15 cellular contexts compared by ENCODE assay signal in the genomic region with DNA sequence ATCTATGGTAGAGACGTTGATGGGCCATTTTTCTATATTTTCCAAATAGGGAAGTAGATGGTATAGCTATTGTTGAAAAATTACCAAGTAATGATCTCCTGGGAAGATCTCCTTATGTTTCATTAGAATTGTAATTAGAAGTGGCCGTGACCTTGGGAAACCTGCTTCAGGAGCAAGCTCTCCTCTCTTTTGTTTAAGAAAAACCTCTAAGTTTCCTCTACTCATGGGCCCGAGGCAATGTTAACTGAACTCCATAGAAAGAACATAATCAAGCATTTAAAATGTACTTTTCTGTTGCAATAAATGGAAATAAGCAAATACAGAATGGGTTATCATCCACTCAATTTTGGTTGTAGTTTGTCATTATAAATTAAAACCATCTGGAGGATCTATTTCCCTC.
A peak's percentile ranks its signal among the peaks of the same experiment; 100 is the strongest.
DNase-seq lines count a peak whose midpoint lies in the region; ATAC-seq and TF ChIP-seq lines count a peak whose summit lies in the region.
"Had no signal": no experiment of that assay in that cellular context is flagged by ENCODE, and none has a peak within 500 bp of the region (broad histone marks: within the 10 kb centered on the region; RNA-seq: fewer than 3 reads in every experiment).

No MANE protein-coding gene starts in this region.

- no peaks in the 10 kb centered on the region for H3K27me3 ChIP-seq in ascending aorta
- no peaks in the 10 kb centered on the region for H3K27me3 ChIP-seq in osteoblast (ENCODE audit: insufficient read depth, low read length)
- no peaks in the 10 kb centered on the region for H3K27me3 ChIP-seq in adrenal gland
- H3K27me3 ChIP-seq: BLaER1 had no signal

- DNase-seq in RPMI7951 (ENCODE audit: low read depth) (peak; percentile 10), ascending aorta (ENCODE audit: low spot score in 2 of 2) (no peak), osteoblast (ENCODE audit: insufficient read length, low spot score, missing footprints) (no peak), activated gamma-delta T cell treated with Interleukin-2 at 50 U/mL for 16 hours (no peak), adrenal gland (no peak)
- no peak for DNase-seq in stimulated activated CD4-positive, alpha-beta T cell treated with anti-CD3 and anti-CD28 coated beads, Interleukin-4, amount 100 ng/mL, for 24 hours
- DNase-seq: 8988T; CD4-positive, alpha-beta memory T cell; DMS153; DMS79; GF-D8 had no signal

- H3K4me1 ChIP-seq in ascending aorta (peaks cover 0 to 18% of the 10 kb centered on the region in 2 donors), osteoblast (ENCODE audit: insufficient read depth, low read length) (peaks cover 21% of the 10 kb centered on the region), adrenal gland (replicated peaks in 1 of 2) (no peaks in the 10 kb centered on the region)
- H3K4me1 ChIP-seq: BLaER1 had no signal

- TF ChIP-seq CTCF in ascending aorta (IDR thresholded peaks at IDR 0.05) = no peak
- TF ChIP-seq CTCF in osteoblast (IDR thresholded peaks at IDR 0.05; ENCODE audit: extremely low read depth, low read depth, low read length) = no peak
- no peak for TF ChIP-seq CTCF in adrenal gland (IDR thresholded peaks at IDR 0.05)

- no peaks in the 10 kb centered on the region for H3K79me2 ChIP-seq in osteoblast (ENCODE audit: insufficient read depth, low read length)

- WGBS in adrenal gland, 4 donors = 70 to 75% (median 73%) methylated on average over 3 of the region's 3 CpGs

- H2AFZ ChIP-seq in osteoblast (ENCODE audit: low read length) = no peak overlapping the region

- intact Hi-C loops in ascending aorta (cut with DNase I) (no loop called here), adrenal gland (cut with DNase I) (no loop called here)

- H3K36me3 ChIP-seq in ascending aorta (no peaks in the 10 kb centered on the region), osteoblast (ENCODE audit: insufficient read depth, low read length) (no peaks in the 10 kb centered on the region), adrenal gland (replicated peaks in 1 of 2) (no peaks in the 10 kb centered on the region)
- H3K36me3 ChIP-seq: BLaER1, HAP-1 had no signal

- no peak for TF ChIP-seq POLR2A in adrenal gland (IDR thresholded peaks at IDR 0.05)

- H3K27ac ChIP-seq in ascending aorta (peak overlapping the region; percentile 60 to 63), osteoblast (ENCODE audit: low read depth, low read length) (peak overlapping the region; percentile 51), adrenal gland (no peak overlapping the region)
- H3K27ac ChIP-seq: BLaER1 had no signal

- H3K4me3 ChIP-seq in ascending aorta = no peak overlapping the region
- H3K4me3 ChIP-seq in osteoblast (ENCODE audit: insufficient read depth, low read length) = no peak overlapping the region
- no peak overlapping the region for H3K4me3 ChIP-seq in adrenal gland
- H3K4me3 ChIP-seq: BLaER1, HAP-1 had no signal

- no peaks in the 10 kb centered on the region for H3K9me3 ChIP-seq in ascending aorta
- H3K9me3 ChIP-seq in osteoblast (ENCODE audit: low read depth, low read length) = no peaks in the 10 kb centered on the region
- no peaks in the 10 kb centered on the region for H3K9me3 ChIP-seq in adrenal gland (replicated peaks in 1 of 3)
- H3K9me3 ChIP-seq: BLaER1, HAP-1 had no signal

- no peak overlapping the region for H3K4me2 ChIP-seq in osteoblast (ENCODE audit: insufficient read depth, low read length)
- H3K4me2 ChIP-seq: BLaER1 had no signal

- H4K20me1 ChIP-seq in osteoblast (ENCODE audit: insufficient read depth, low read length) = no peaks in the 10 kb centered on the region
- H4K20me1 ChIP-seq: BLaER1 had no signal

- no peak for ATAC-seq in GM18870 (IDR thresholded peaks at IDR 0.05; ENCODE audit: unreplicated experiment)
- ATAC-seq: HepG2 had no signal

Comparison
In these comparisons a context has a peak if more than half of its experiments do, and no peak if none do; other contexts are left out.
1. H3K27ac ChIP-seq: peak in ascending aorta (2 of 2) and osteoblast (single experiment); none in adrenal gland (0 of 5).